ENCODE assay signal across 16 cellular contexts in the genomic region with DNA sequence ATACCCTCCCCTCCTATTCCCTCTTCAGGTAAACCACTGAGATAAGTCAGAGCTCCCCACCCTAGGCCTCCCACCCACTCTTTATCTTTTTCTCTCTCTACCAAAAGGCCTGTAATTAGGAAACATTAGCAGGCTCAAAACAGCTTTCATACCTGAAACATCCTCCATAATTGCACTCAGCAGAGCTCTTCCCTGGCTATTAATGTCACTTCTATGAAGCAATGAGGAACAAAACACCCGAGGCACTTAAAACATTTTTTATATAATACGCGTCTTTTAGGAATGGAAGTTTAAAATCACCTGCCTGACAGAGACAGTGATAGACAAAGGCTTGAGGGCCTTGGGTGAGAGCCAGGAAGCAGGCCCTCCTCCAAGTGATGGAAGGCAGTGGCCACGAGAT.
"Had no signal": no experiment of that assay in that cellular context is flagged by ENCODE, and none has a peak within 500 bp of the region (broad histone marks: within the 10 kb centered on the region; RNA-seq: fewer than 3 reads in every experiment).

No MANE protein-coding gene starts in this region.

- H3K9me3 ChIP-seq: esophagus muscularis mucosa, mucosa of descending colon, pancreas, upper lobe of right lung had no signal

- H3K27me3 ChIP-seq: esophagus muscularis mucosa, pancreas, upper lobe of right lung had no signal

- H3K4me1 ChIP-seq: pancreas, upper lobe of right lung had no signal

- ATAC-seq: mucosa of descending colon; pancreas; sciatic nerve; stimulated activated memory B cell treated with anti-CD40 and anti-IgM and Interleukin-4, amounts not matched to agents 10 μg/mL and 1 μg/mL and 100 μg/mL, for 72 hours; upper lobe of right lung had no signal

- H3K27ac ChIP-seq: esophagus muscularis mucosa, pancreas, upper lobe of right lung had no signal

- H3K36me3 ChIP-seq: esophagus muscularis mucosa, pancreas, upper lobe of right lung had no signal

- DNase-seq: activated B cell treated with CpG ODN at 0.5 μM for 24 hours; activated CD4-positive, alpha-beta memory T cell treated with anti-CD3 and anti-CD28 coated beads for 36 hours; activated CD4-positive, alpha-beta T cell treated with anti-CD3 and anti-CD28 coated beads for 4 hours; activated gamma-delta T cell treated with Interleukin-2 at 50 U/mL for 16 hours; activated T-cell treated with anti-CD3 and anti-CD28 coated beads for 4 hours; cerebellar nuclear complex; effector CD8-positive, alpha-beta T cell; mesenchymal stem cell; mucosa of descending colon; naive B cell; pancreas; stimulated activated CD4-positive, alpha-beta T cell treated with anti-CD3 and anti-CD28 coated beads, Interleukin-4, amount 100 ng/mL, for 24 hours; upper lobe of right lung had no signal

- H3K4me3 ChIP-seq: esophagus muscularis mucosa, mucosa of descending colon, pancreas, upper lobe of right lung had no signal
